ENCODE assay signal across 10 cellular contexts in genomic region chr3:12992629-12993021, GRCh38.
DNase-seq lines count a peak whose midpoint lies in the region; ATAC-seq and TF ChIP-seq lines count a peak whose summit lies in the region.
"Had no signal": no experiment of that assay in that cellular context is flagged by ENCODE, and none has a peak within 500 bp of the region (broad histone marks: within the 10 kb centered on the region; RNA-seq: fewer than 3 reads in every experiment).

No MANE protein-coding gene starts in this region.

- H3K4me3 ChIP-seq in WERI-Rb-1 (ENCODE audit: low read depth, low read length): peak overlapping the region; percentile 53
- peak overlapping the region in 9 of 10 donors; percentile 69 to 92 (median 85) for H3K4me3 ChIP-seq in heart right ventricle
- no peak overlapping the region for H3K4me3 ChIP-seq in trophoblast cell (ENCODE audit: low read depth, low read length)
- H3K4me3 ChIP-seq in foreskin fibroblast (ENCODE audit: low read depth in 1 of 2, low read length in 2 of 2): peak overlapping the region in 1 of 2 donors; percentile 62
- no peak overlapping the region for H3K4me3 ChIP-seq in lower leg skin (ENCODE audit: low read depth, poor library complexity, severe bottlenecking)

- no peak overlapping the region for H3K4ac ChIP-seq in H9 (ENCODE audit: low read depth, low read length)
- peak overlapping the region; percentile 17 for H3K4ac ChIP-seq in trophoblast cell (ENCODE audit: low read depth, low read length)

- no peak overlapping the region for H3K56ac ChIP-seq in H9 (ENCODE audit: insufficient read length, low read depth, low read length)

- no peak overlapping the region for H3K14ac ChIP-seq in H9 (ENCODE audit: insufficient read depth, low read length)
- peak overlapping the region; percentile 4 for H3K14ac ChIP-seq in trophoblast cell (ENCODE audit: low read length)

- no peak overlapping the region for H3T11ph ChIP-seq in H9 (ENCODE audit: low read length)

- H3K79me2 ChIP-seq in H9 (ENCODE audit: insufficient read depth, low read length) (no peaks in the 10 kb centered on the region), trophoblast cell (ENCODE audit: control insufficient read depth, insufficient read depth, low read length, poor library complexity) (peaks cover 11% of the 10 kb centered on the region)

- H4K5ac ChIP-seq in H9 (ENCODE audit: insufficient read length, low read depth, low read length): no peak overlapping the region

- H3K27ac Mint-ChIP-seq in H9: no peak overlapping the region

- H3K27ac ChIP-seq in H9 (ENCODE audit: insufficient read length, low read depth, low read length) (no peak overlapping the region), WERI-Rb-1 (peak overlapping the region; percentile 97), heart right ventricle (peak overlapping the region; percentile 73 to 94 (median 86)), trophoblast cell (ENCODE audit: low read depth, low read length) (no peak overlapping the region)

- H3K18ac ChIP-seq in H9 (ENCODE audit: insufficient read length, low read depth, low read length) (no peak overlapping the region), trophoblast cell (ENCODE audit: low read length) (peak overlapping the region; percentile 19)

- peaks cover 49% of the 10 kb centered on the region for H3K27me3 Mint-ChIP-seq in H9 (ENCODE audit: low read depth)

- H2BK5ac ChIP-seq in H9 (ENCODE audit: insufficient read length, low read length) (no peak overlapping the region), trophoblast cell (ENCODE audit: low read depth, low read length, poor library complexity) (peak overlapping the region; percentile 18)

- peaks cover 11 to 15% of the 10 kb centered on the region in 2 experiments for H3K4me1 Mint-ChIP-seq in H9

- H3K9me3 ChIP-seq in H9 (ENCODE audit: control insufficient read depth, low read depth, low read length) (no peaks in the 10 kb centered on the region), WERI-Rb-1 (ENCODE audit: severe bottlenecking) (no peaks in the 10 kb centered on the region), heart right ventricle (no peaks in the 10 kb centered on the region), trophoblast cell (ENCODE audit: insufficient read depth, low read depth, low read length) (no peaks in the 10 kb centered on the region)
- H3K9me3 ChIP-seq: uterus had no signal

- H2AFZ ChIP-seq in H9 (ENCODE audit: low read length) (no peak overlapping the region), trophoblast cell (ENCODE audit: insufficient read depth, low read length, poor library complexity) (peak overlapping the region; percentile 6)

- H4K91ac ChIP-seq in H9 (ENCODE audit: insufficient read length, low read depth, low read length): no peak overlapping the region
- H4K91ac ChIP-seq in trophoblast cell (ENCODE audit: low read depth, low read length): peak overlapping the region; percentile 71

- H3K4me3 Mint-ChIP-seq in H9: peak overlapping the region; percentile 61 to 76; a peak in 2 of 5 replicates

- intact Hi-C loops in heart right ventricle (cut with DNase I) (loop anchor here in 3 of 10 donors (5.0 to 10.0 kb wide), 2 partner anchors 125 to 462 kb away; no protein-coding TSS in a partner anchor), lower leg skin (cut with DNase I; ENCODE audit: low total_unique reads) (no loop called here), head of caudate nucleus (cut with DNase I) (no loop called here)

- H3K79me1 ChIP-seq in H9 (ENCODE audit: insufficient read depth, low read depth, low read length, poor library complexity, severe bottlenecking) (no peaks in the 10 kb centered on the region), trophoblast cell (ENCODE audit: low read length) (peaks cover 30% of the 10 kb centered on the region)

- H2BK120ac ChIP-seq in H9 (ENCODE audit: low read depth, low read length, poor library complexity, severe bottlenecking): no peak overlapping the region
- H2BK120ac ChIP-seq in trophoblast cell (ENCODE audit: insufficient read depth, low read length, poor library complexity): peak overlapping the region; percentile 77

- H3K4me2 ChIP-seq in H9 (ENCODE audit: insufficient read depth, insufficient read length, low read length): peak overlapping the region; percentile 51
- peak overlapping the region; percentile 93 for H3K4me2 ChIP-seq in trophoblast cell (ENCODE audit: low read length)

- no peak overlapping the region for H2AK5ac ChIP-seq in H9 (ENCODE audit: insufficient read length, low read length)
- H2AK5ac ChIP-seq in trophoblast cell (ENCODE audit: low read length): peak overlapping the region; percentile 85

- no peak for DNase-seq in H9
- DNase-seq in WERI-Rb-1: peak; percentile 78
- DNase-seq in heart right ventricle: no peak
- DNase-seq in trophoblast cell: peak in 1 of 2 donors; percentile 39
- no peak for DNase-seq in foreskin fibroblast
- DNase-seq in lower leg skin (ENCODE audit: low spot score in 2 of 2): no peak
- no peak for DNase-seq in head of caudate nucleus
- DNase-seq in NCI-H69 (lab: John Stamatoyannopoulos, UW): no peak
- DNase-seq: NCI-H1436, uterus had no signal

- peak overlapping the region; percentile 26 for H4K12ac ChIP-seq in trophoblast cell (ENCODE audit: low read depth, low read length)

- H4K8ac ChIP-seq in H9 (replicated peaks; ENCODE audit: insufficient read length, low read depth, low read length) (no peak overlapping the region), trophoblast cell (ENCODE audit: low read depth, low read length) (peak overlapping the region; percentile 8)

- H3K23me2 ChIP-seq in H9 (ENCODE audit: insufficient read length, low read depth, low read length, poor library complexity, severe bottlenecking): peaks cover 11% of the 10 kb centered on the region

- no peak for TF ChIP-seq POLR2A in lower leg skin (IDR thresholded peaks at IDR 0.05)

- H3K4me1 ChIP-seq in H9 (ENCODE audit: insufficient read depth, low read length) (0 out of 2 replicates have a peak, but pooled peaks cover 3% of the 10 kb centered on the region), heart right ventricle (peaks cover 8 to 74% (median 53%) of the 10 kb centered on the region in 9 donors), trophoblast cell (ENCODE audit: control insufficient read depth in 1 of 2, insufficient read depth in 2 of 2, low read length in 2 of 2) (peaks cover 29 to 42% of the 10 kb centered on the region in 2 experiments)
- H3K4me1 ChIP-seq: uterus had no signal

- H3K36me3 ChIP-seq in WERI-Rb-1: no peaks in the 10 kb centered on the region; the same call in none of the 2 replicates
- H3K36me3 ChIP-seq in heart right ventricle: peaks cover 0 to 7% (median 0%) of the 10 kb centered on the region in 9 donors
- no peaks in the 10 kb centered on the region for H3K36me3 ChIP-seq in trophoblast cell (ENCODE audit: control insufficient read depth in 1 of 2, insufficient read depth in 2 of 2, low read length in 2 of 2)
- H3K36me3 ChIP-seq: uterus had no signal

- H2BK15ac ChIP-seq in H9 (ENCODE audit: low read depth, low read length): no peak overlapping the region

- ATAC-seq in heart right ventricle: peak in 7 of 8 donors; percentile 4 to 55 (median 25)

- TF ChIP-seq CTCF in H9 (conservative IDR thresholded peaks at IDR 0.05) (no peak), WERI-Rb-1 (IDR thresholded peaks at IDR 0.05; ENCODE audit: low read depth, low read length) (no peak), heart right ventricle (IDR thresholded peaks at IDR 0.05) (no peak), foreskin fibroblast (IDR thresholded peaks at IDR 0.05; ENCODE audit: low read depth, low read length) (no peak), lower leg skin (IDR thresholded peaks at IDR 0.05) (no peak)

- H3K36me3 Mint-ChIP-seq in H9 (ENCODE audit: insufficient read depth in 1 of 3, low read depth in 3 of 3): peaks cover 0 to 2% (median under 1%) of the 10 kb centered on the region in 3 experiments; a peak in 6 of 7 replicates

- H2BK12ac ChIP-seq in H9 (ENCODE audit: insufficient read length, low read depth, low read length): no peak overlapping the region
- peak overlapping the region; percentile 59 for H2BK12ac ChIP-seq in trophoblast cell (ENCODE audit: low read length)

- no peak overlapping the region for H3K23ac ChIP-seq in H9 (ENCODE audit: insufficient read length, low read depth, low read length)
- no peak overlapping the region for H3K23ac ChIP-seq in trophoblast cell (ENCODE audit: low read length)

- H3K9ac ChIP-seq in H9 (ENCODE audit: extremely low read depth, insufficient read length, low read length) (no peak overlapping the region), trophoblast cell (ENCODE audit: low read length) (no peak overlapping the region)

- H3K9me3 Mint-ChIP-seq in H9: peaks cover 1 to 2% of the 10 kb centered on the region in 2 experiments; a peak in 3 of 5 replicates

- no peak overlapping the region for H2BK20ac ChIP-seq in H9 (ENCODE audit: low read depth, low read length, poor library complexity, severe bottlenecking)

- H4K20me1 ChIP-seq in H9 (ENCODE audit: control insufficient read depth, insufficient read depth, insufficient read length): no peaks in the 10 kb centered on the region

- WGBS in H9 (ENCODE audit: extremely low coverage, insufficient read length, low lambda C conversion rate): no CpG with 5 or more reads among the region's 4 CpGs
- WGBS in heart right ventricle, 2 donors: 55 to 69% methylated on average over 4 of the region's 4 CpGs
- no CpG with 5 or more reads among the region's 4 CpGs for WGBS in trophoblast cell (ENCODE audit: extremely low coverage, insufficient coverage, insufficient read length)
- WGBS in lower leg skin, 2 donors: 66 to 90% methylated on average over 4 of the region's 4 CpGs

- no peaks in the 10 kb centered on the region; the same call in 1 of the 2 replicates for H3K27me3 ChIP-seq in H9 (ENCODE audit: insufficient read depth, low read length)
- no peaks in the 10 kb centered on the region for H3K27me3 ChIP-seq in WERI-Rb-1 (ENCODE audit: insufficient read depth, low read depth, severe bottlenecking)
- H3K27me3 ChIP-seq in heart right ventricle: no peaks in the 10 kb centered on the region
- no peaks in the 10 kb centered on the region for H3K27me3 ChIP-seq in trophoblast cell (ENCODE audit: insufficient read depth, low read length)
- H3K27me3 ChIP-seq: uterus had no signal

Comparison
In these comparisons a context has a peak if more than half of its experiments do, and no peak if none do; other contexts are left out.
1. H3K27ac ChIP-seq: peak in WERI-Rb-1 (single experiment) and heart right ventricle (10 of 10); none in H9 (single experiment) and trophoblast cell (single experiment).
2. H3K4me3 ChIP-seq: peak in WERI-Rb-1 (single experiment) and heart right ventricle (9 of 10); none in trophoblast cell (single experiment) and lower leg skin (single experiment).